12 cellular contexts compared by ENCODE assay signal in genomic region chr17:64090144-64090543, GRCh38.
"Had no signal": no experiment of that assay in that cellular context is flagged by ENCODE, and none has a peak within 500 bp of the region (broad histone marks: within the 10 kb centered on the region; RNA-seq: fewer than 3 reads in every experiment).

No MANE protein-coding gene starts in this region.

- H3K27ac ChIP-seq: breast epithelium, psoas muscle, sigmoid colon, SJSA1 had no signal

- ATAC-seq: heart left ventricle; mucosa of descending colon; naive thymus-derived CD8-positive, alpha-beta T cell; psoas muscle had no signal

- H3K27me3 Mint-ChIP-seq: activated naive CD4-positive, alpha-beta T cell treated with anti-CD3 and anti-CD28 coated beads, Interleukin-2, amount 50 U/mL, for 24 hours; naive thymus-derived CD8-positive, alpha-beta T cell had no signal

- H3K9me3 Mint-ChIP-seq: activated naive CD4-positive, alpha-beta T cell treated with anti-CD3 and anti-CD28 coated beads, Interleukin-2, amount 50 U/mL, for 24 hours; naive thymus-derived CD8-positive, alpha-beta T cell had no signal

- H3K4me1 ChIP-seq: sigmoid colon had no signal

- H3K4me3 ChIP-seq: breast epithelium, heart left ventricle, mucosa of descending colon, psoas muscle, sigmoid colon, SJSA1 had no signal

- H3K9me3 ChIP-seq: breast epithelium, heart left ventricle, mucosa of descending colon, psoas muscle, sigmoid colon had no signal

- H3K27me3 ChIP-seq: breast epithelium, heart left ventricle, sigmoid colon, SJSA1 had no signal

- H3K4me3 Mint-ChIP-seq: activated naive CD4-positive, alpha-beta T cell treated with anti-CD3 and anti-CD28 coated beads, Interleukin-2, amount 50 U/mL, for 24 hours; naive thymus-derived CD8-positive, alpha-beta T cell had no signal

- H3K36me3 ChIP-seq: breast epithelium, sigmoid colon, SJSA1 had no signal

- DNase-seq: activated CD4-positive, alpha-beta T cell treated with anti-CD3 and anti-CD28 coated beads for 48 hours; aorta; heart left ventricle; mammary epithelial cell; mucosa of descending colon; naive thymus-derived CD8-positive, alpha-beta T cell; psoas muscle; sigmoid colon; stimulated activated naive CD4-positive, alpha-beta T cell treated with Interleukin-2 at 50 U/mL for 16 hours had no signal
